ENCODE assay signal across 1 cellular context in genomic region chr16:54931041-54931756, GRCh38.
TF ChIP-seq lines count a peak whose summit lies in the region.

No MANE protein-coding gene starts in this region.

TF ChIP-seq in IMR-90, 13 proteins besides CTCF, POLR2A, EP300 and RAD21 (continued from another document):
- no peak for TF ChIP-seq USF2 (IDR thresholded peaks at IDR 0.05; ENCODE audit: low read depth, low read length)
TF ChIP-seq in IMR-90: peak in this region for 0.
